Comparison of ENCODE assay signal across 1 cellular context in genomic region chr1:41480204-41481108, GRCh38.
TF ChIP-seq lines count a peak whose summit lies in the region.

No MANE protein-coding gene starts in this region.

TF ChIP-seq in H1, 55 proteins besides CTCF, POLR2A, EP300 and RAD21:
- TF ChIP-seq GTF2F1 (IDR thresholded peaks at IDR 0.05; ENCODE audit: borderline replicate concordance, low read depth, low read length) (no peak), NRF1 (IDR thresholded peaks at IDR 0.05; ENCODE audit: low read depth, low read length) (no peak), KDM1A (IDR thresholded peaks at IDR 0.05; ENCODE audit: borderline replicate concordance, low read length) (peak; percentile 49; the same call in 1 of the 2 replicates)
